14 cellular contexts compared by ENCODE assay signal in the genomic region with DNA sequence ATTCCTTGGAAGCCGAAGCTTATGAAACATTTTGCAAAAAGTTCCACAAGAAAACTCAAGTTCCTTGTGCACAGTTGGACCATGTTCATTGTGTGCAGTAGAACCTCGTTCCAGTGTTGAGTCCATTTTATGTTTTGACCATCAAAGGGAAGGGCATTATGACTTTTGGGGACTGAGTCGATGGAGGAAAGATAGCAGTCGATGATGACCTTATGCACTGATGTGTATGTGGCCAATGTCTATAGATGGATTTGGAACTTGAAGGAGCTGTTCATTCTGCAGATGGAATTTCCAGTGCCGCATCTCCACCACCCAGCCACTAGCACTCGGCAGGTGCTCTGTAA.
DNase-seq lines count a peak whose midpoint lies in the region; ATAC-seq and TF ChIP-seq lines count a peak whose summit lies in the region.
"Had no signal": no experiment of that assay in that cellular context is flagged by ENCODE, and none has a peak within 500 bp of the region (broad histone marks: within the 10 kb centered on the region; RNA-seq: fewer than 3 reads in every experiment).

No MANE protein-coding gene starts in this region.

- no peaks in the 10 kb centered on the region for H3K27me3 ChIP-seq in KMS-11 (ENCODE audit: insufficient read depth, low read depth)

- H3K4me2 ChIP-seq in KMS-11, result peak overlapping the region; percentile 65

- no peak overlapping the region; the same call in 1 of the 2 replicates for H3K27ac ChIP-seq in KMS-11
- H3K27ac ChIP-seq: 22Rv1 had no signal

- peaks cover 90% of the 10 kb centered on the region for H3K4me1 Mint-ChIP-seq in central memory CD8-positive, alpha-beta T cell
- H3K4me1 Mint-ChIP-seq in stimulated activated effector memory CD8-positive, alpha-beta T cell treated with anti-CD3 and anti-CD28 coated beads, Interleukin-12 subunit alpha, Interleukin-12 subunit beta, amount 100 ng/mL, for 72 hours, result peaks cover 76% of the 10 kb centered on the region

- H3K4me3 Mint-ChIP-seq in central memory CD8-positive, alpha-beta T cell, result peak overlapping the region; percentile 16
- H3K4me3 Mint-ChIP-seq in stimulated activated effector memory CD8-positive, alpha-beta T cell treated with anti-CD3 and anti-CD28 coated beads, Interleukin-12 subunit alpha, Interleukin-12 subunit beta, amount 100 ng/mL, for 72 hours, result no peak overlapping the region

- peaks cover 3% of the 10 kb centered on the region for H3K36me3 Mint-ChIP-seq in central memory CD8-positive, alpha-beta T cell (ENCODE audit: insufficient read depth)
- peaks cover 7% of the 10 kb centered on the region for H3K36me3 Mint-ChIP-seq in stimulated activated effector memory CD8-positive, alpha-beta T cell treated with anti-CD3 and anti-CD28 coated beads, Interleukin-12 subunit alpha, Interleukin-12 subunit beta, amount 100 ng/mL, for 72 hours

- H3K4me3 ChIP-seq in KMS-11 (IDR thresholded peaks at IDR 0.05; ENCODE audit: insufficient read depth, low read depth, low read length), result no peak overlapping the region

- H3K9ac ChIP-seq in KMS-11, result no peak overlapping the region

- H3K4me1 ChIP-seq in KMS-11 (ENCODE audit: low read depth, poor library complexity, severe bottlenecking), result peaks cover 76% of the 10 kb centered on the region

- H2AFZ ChIP-seq in KMS-11 (ENCODE audit: low read depth), result no peak overlapping the region; the same call in 1 of the 2 replicates

- H3K9me3 Mint-ChIP-seq in central memory CD8-positive, alpha-beta T cell, result no peaks in the 10 kb centered on the region
- H3K9me3 Mint-ChIP-seq in stimulated activated effector memory CD8-positive, alpha-beta T cell treated with anti-CD3 and anti-CD28 coated beads, Interleukin-12 subunit alpha, Interleukin-12 subunit beta, amount 100 ng/mL, for 72 hours, result no peaks in the 10 kb centered on the region

- no peaks in the 10 kb centered on the region for H3K36me3 ChIP-seq in KMS-11 (ENCODE audit: insufficient read depth)

- no peaks in the 10 kb centered on the region for H3K79me2 ChIP-seq in KMS-11 (ENCODE audit: insufficient read depth, low read depth)

- peak overlapping the region; percentile 82 for H3K27ac Mint-ChIP-seq in central memory CD8-positive, alpha-beta T cell (ENCODE audit: low read depth)
- H3K27ac Mint-ChIP-seq in stimulated activated effector memory CD8-positive, alpha-beta T cell treated with anti-CD3 and anti-CD28 coated beads, Interleukin-12 subunit alpha, Interleukin-12 subunit beta, amount 100 ng/mL, for 72 hours, result peak overlapping the region; percentile 55

- DNase-seq in NCI-H187 treated with DMSO at 0.1 percent for 48 hours (lab: John Stamatoyannopoulos, UW) (peak; percentile 36), NCI-H187 (lab: John Stamatoyannopoulos, UW) (no peak), GM19240 (ENCODE audit: insufficient read length, low spot score) (no peak), NCI-H1105 (lab: John Stamatoyannopoulos, UW) (no peak), 8988T (no peak)
- DNase-seq in central memory CD8-positive, alpha-beta T cell (ENCODE audit: low spot score in 2 of 2), result no peak
- DNase-seq in stimulated activated effector memory CD8-positive, alpha-beta T cell treated with anti-CD3 and anti-CD28 coated beads, Interleukin-12 subunit alpha, Interleukin-12 subunit beta, amount 100 ng/mL, for 72 hours (ENCODE audit: low spot score in 2 of 2), result no peak
- DNase-seq: C1 segment of cervical spinal cord, Calu3, NCI-H2029 treated with DMSO at 0.1 percent for 48 hours, NCI-H526, PC-3 had no signal

- H4K20me1 ChIP-seq in KMS-11 (ENCODE audit: insufficient read depth), result no peaks in the 10 kb centered on the region

- no peak for TF ChIP-seq CTCF in KMS-11 (conservative IDR thresholded peaks at IDR 0.05; ENCODE audit: low read depth, low read length)

- no peaks in the 10 kb centered on the region for H3K27me3 Mint-ChIP-seq in central memory CD8-positive, alpha-beta T cell

- no peak for ATAC-seq in central memory CD8-positive, alpha-beta T cell (replicated peaks; ENCODE audit: extremely low read depth, poor library complexity, severe bottlenecking)
- no peak for ATAC-seq in stimulated activated effector memory CD8-positive, alpha-beta T cell treated with anti-CD3 and anti-CD28 coated beads, Interleukin-12 subunit alpha, Interleukin-12 subunit beta, amount 100 ng/mL, for 72 hours
- ATAC-seq: PC-3 had no signal
